ENCODE assay signal across 8 cellular contexts in genomic region chr5:154758501-154758900, GRCh38. TPM values are rescaled to one million over a fixed set of nuclear protein-coding genes. Genes with fewer than 3 reads are reported as not detected.
DNase-seq lines count a peak whose midpoint lies in the region; ATAC-seq, FAIRE-seq and TF ChIP-seq lines count a peak whose summit lies in the region.

No MANE protein-coding gene starts in this region.

- peaks cover 49% of the 10 kb centered on the region for H3K4me1 ChIP-seq in iPS-20b (ENCODE audit: insufficient read depth, low read length)
- peaks cover 26 to 55% of the 10 kb centered on the region in 2 donors for H3K4me1 ChIP-seq in thoracic aorta (ENCODE audit: control insufficient read depth in 1 of 2, low read depth in 2 of 2)

- no peaks in the 10 kb centered on the region for H3K9me3 Mint-ChIP-seq in activated CD8-positive, alpha-beta memory T cell treated with anti-CD3 and anti-CD28 coated beads, Interleukin-2, amount 10 ng/mL, durations not matched to agents 7 days and 5 days (ENCODE audit: low read depth)
- H3K9me3 Mint-ChIP-seq in activated naive CD8-positive, alpha-beta T cell treated with anti-CD3 and anti-CD28 coated beads for 36 hours = no peaks in the 10 kb centered on the region

- no peak for FAIRE-seq in GM19239 (lab: Jason Lieb, UNC)

- H3K27me3 ChIP-seq in iPS-20b (ENCODE audit: insufficient read depth, low read length) (no peaks in the 10 kb centered on the region), thoracic aorta (replicated peaks; ENCODE audit: insufficient read depth) (no peaks in the 10 kb centered on the region)

- peaks cover 10% of the 10 kb centered on the region for H3K36me3 Mint-ChIP-seq in activated CD8-positive, alpha-beta memory T cell treated with anti-CD3 and anti-CD28 coated beads, Interleukin-2, amount 10 ng/mL, durations not matched to agents 7 days and 5 days
- H3K36me3 Mint-ChIP-seq in activated naive CD8-positive, alpha-beta T cell treated with anti-CD3 and anti-CD28 coated beads for 36 hours = peaks cover 31% of the 10 kb centered on the region

- H3K27ac Mint-ChIP-seq in activated CD8-positive, alpha-beta memory T cell treated with anti-CD3 and anti-CD28 coated beads, Interleukin-2, amount 10 ng/mL, durations not matched to agents 7 days and 5 days = peak overlapping the region; percentile 68
- H3K27ac Mint-ChIP-seq in activated naive CD8-positive, alpha-beta T cell treated with anti-CD3 and anti-CD28 coated beads for 36 hours = peak overlapping the region; percentile 72

- H3K9me3 ChIP-seq in iPS-20b (ENCODE audit: insufficient read depth, low read depth, low read length) (no peaks in the 10 kb centered on the region), thoracic aorta (no peaks in the 10 kb centered on the region)

- no peak for TF ChIP-seq CTCF in thoracic aorta (IDR thresholded peaks at IDR 0.05)

- peak overlapping the region; percentile 85 for H3K4me3 Mint-ChIP-seq in activated CD8-positive, alpha-beta memory T cell treated with anti-CD3 and anti-CD28 coated beads, Interleukin-2, amount 10 ng/mL, durations not matched to agents 7 days and 5 days
- H3K4me3 Mint-ChIP-seq in activated naive CD8-positive, alpha-beta T cell treated with anti-CD3 and anti-CD28 coated beads for 36 hours = peak overlapping the region; percentile 86

- H3K27me3 Mint-ChIP-seq in activated CD8-positive, alpha-beta memory T cell treated with anti-CD3 and anti-CD28 coated beads, Interleukin-2, amount 10 ng/mL, durations not matched to agents 7 days and 5 days = no peaks in the 10 kb centered on the region
- H3K27me3 Mint-ChIP-seq in activated naive CD8-positive, alpha-beta T cell treated with anti-CD3 and anti-CD28 coated beads for 36 hours = no peaks in the 10 kb centered on the region

- no peak for DNase-seq in activated CD8-positive, alpha-beta memory T cell treated with anti-CD3 and anti-CD28 coated beads, Interleukin-2, amount 10 ng/mL, durations not matched to agents 7 days and 5 days
- no peak for DNase-seq in activated CD8-positive, alpha-beta memory T cell treated with anti-CD3 and anti-CD28 coated beads for 24 hours
- no peak for DNase-seq in activated naive CD8-positive, alpha-beta T cell treated with anti-CD3 and anti-CD28 coated beads for 36 hours
- DNase-seq in thoracic aorta (ENCODE audit: low spot score) (no peak), GM19239 (ENCODE audit: insufficient read length, low spot score) (no peak)

- H3K27ac ChIP-seq in iPS-20b (ENCODE audit: low read length) = no peak overlapping the region
- peak overlapping the region; percentile 39 to 42 for H3K27ac ChIP-seq in thoracic aorta

- ATAC-seq in activated CD8-positive, alpha-beta memory T cell treated with anti-CD3 and anti-CD28 coated beads, Interleukin-2, amount 10 ng/mL, durations not matched to agents 7 days and 5 days = no peak
- ATAC-seq in thoracic aorta (ENCODE audit: insufficient number of reproducible peaks, low FRiP score, low read depth) (no peak), GM21515 (IDR thresholded peaks at IDR 0.05; ENCODE audit: unreplicated experiment) (no peak), GM21447 (IDR thresholded peaks at IDR 0.05; ENCODE audit: unreplicated experiment) (no peak)

- H3K4me3 ChIP-seq in iPS-20b (ENCODE audit: low read length) = peak overlapping the region; percentile 89
- peak overlapping the region; percentile 62 for H3K4me3 ChIP-seq in thoracic aorta

- CTCF ChIA-PET in activated CD8-positive, alpha-beta memory T cell treated with anti-CD3 and anti-CD28 coated beads, Interleukin-2, amount 10 ng/mL, durations not matched to agents 7 days and 5 days (lab: Charles Lee) = interaction anchor here (1.0 kb wide), 1 partner anchor 10 kb away, joined by 4 read pairs; no protein-coding TSS in a partner anchor

- peaks cover 65% of the 10 kb centered on the region for H3K4me1 Mint-ChIP-seq in activated CD8-positive, alpha-beta memory T cell treated with anti-CD3 and anti-CD28 coated beads, Interleukin-2, amount 10 ng/mL, durations not matched to agents 7 days and 5 days
- H3K4me1 Mint-ChIP-seq in activated naive CD8-positive, alpha-beta T cell treated with anti-CD3 and anti-CD28 coated beads for 36 hours = peaks cover 68% of the 10 kb centered on the region

- H3K36me3 ChIP-seq in iPS-20b (ENCODE audit: insufficient read depth, low read depth, low read length) (0 out of 2 replicates have a peak, but pooled peaks cover 3% of the 10 kb centered on the region), thoracic aorta (no peaks in the 10 kb centered on the region)

- H3K9ac ChIP-seq in iPS-20b (ENCODE audit: low read depth, low read length) = peak overlapping the region; percentile 54; the same call in 1 of the 2 replicates

RNA-seq across cellular contexts. Expression of gene LARP1, which starts 3.3 kb away (rescaled TPM):
- total RNA-seq in activated CD8-positive, alpha-beta memory T cell treated with anti-CD3 and anti-CD28 coated beads, Interleukin-2, amount 10 ng/mL, durations not matched to agents 7 days and 5 days = 100 to 1,000 TPM; 212 to 238 TPM
- total RNA-seq in activated naive CD8-positive, alpha-beta T cell treated with anti-CD3 and anti-CD28 coated beads for 36 hours = 100 to 1,000 TPM; 285 to 292 TPM
- 100 to 1,000 TPM in 1 of 2 donors, 10 to 100 TPM in 1; 99.8 to 129 TPM for total RNA-seq in thoracic aorta
